16 cellular contexts compared by ENCODE assay signal in genomic region chr15:46344906-46345305, GRCh38.
"Had no signal": no experiment of that assay in that cellular context is flagged by ENCODE, and none has a peak within 500 bp of the region (broad histone marks: within the 10 kb centered on the region; RNA-seq: fewer than 3 reads in every experiment).

No MANE protein-coding gene starts in this region.

- H3K36me3 Mint-ChIP-seq: memory B cell, natural killer cell had no signal

- H3K36me3 ChIP-seq: colonic mucosa, heart left ventricle, left ventricle myocardium inferior, sigmoid colon had no signal

- H3K9me3 ChIP-seq: colonic mucosa, heart left ventricle, left ventricle myocardium inferior, psoas muscle, sigmoid colon had no signal

- H3K27ac ChIP-seq: colonic mucosa, heart left ventricle, left ventricle myocardium inferior, psoas muscle, sigmoid colon, VCaP had no signal

- H3K4me3 Mint-ChIP-seq: activated CD8-positive, alpha-beta T cell treated with anti-CD3 and anti-CD28 coated beads, Interleukin-2, amount 10 ng/mL, durations not matched to agents 7 days and 5 days; activated naive CD4-positive, alpha-beta T cell treated with anti-CD3 and anti-CD28 coated beads for 36 hours; memory B cell; natural killer cell had no signal

- H3K27ac Mint-ChIP-seq: activated CD8-positive, alpha-beta T cell treated with anti-CD3 and anti-CD28 coated beads, Interleukin-2, amount 10 ng/mL, durations not matched to agents 7 days and 5 days; activated naive CD4-positive, alpha-beta T cell treated with anti-CD3 and anti-CD28 coated beads for 36 hours; memory B cell; natural killer cell had no signal

- H3K9me3 Mint-ChIP-seq: activated naive CD4-positive, alpha-beta T cell treated with anti-CD3 and anti-CD28 coated beads for 36 hours had no signal

- DNase-seq: activated CD4-positive, alpha-beta T cell treated with anti-CD3 and anti-CD28 coated beads for 4 hours; activated CD8-positive, alpha-beta memory T cell treated with anti-CD3 and anti-CD28 coated beads, Interleukin-2, amount 50 U/mL, for 48 hours; activated CD8-positive, alpha-beta T cell treated with anti-CD3 and anti-CD28 coated beads, Interleukin-2, amount 10 ng/mL, durations not matched to agents 7 days and 5 days; activated naive CD4-positive, alpha-beta T cell treated with anti-CD3 and anti-CD28 coated beads for 36 hours; colonic mucosa; heart left ventricle; left ventricle myocardium inferior; natural killer cell; occipital lobe; psoas muscle; sigmoid colon; stimulated activated naive CD4-positive, alpha-beta T cell treated with Interleukin-2 at 50 U/mL for 16 hours; T1000; trophoblast cell had no signal

- H3K27me3 Mint-ChIP-seq: memory B cell had no signal

- ATAC-seq: activated CD8-positive, alpha-beta T cell treated with anti-CD3 and anti-CD28 coated beads, Interleukin-2, amount 10 ng/mL, durations not matched to agents 7 days and 5 days; heart left ventricle; natural killer cell; psoas muscle had no signal

- H3K4me1 Mint-ChIP-seq: memory B cell, natural killer cell had no signal

- H3K27me3 ChIP-seq: colonic mucosa, heart left ventricle, sigmoid colon had no signal

- H3K4me3 ChIP-seq: colonic mucosa, heart left ventricle, left ventricle myocardium inferior, psoas muscle, sigmoid colon had no signal
